In the genomic region with DNA sequence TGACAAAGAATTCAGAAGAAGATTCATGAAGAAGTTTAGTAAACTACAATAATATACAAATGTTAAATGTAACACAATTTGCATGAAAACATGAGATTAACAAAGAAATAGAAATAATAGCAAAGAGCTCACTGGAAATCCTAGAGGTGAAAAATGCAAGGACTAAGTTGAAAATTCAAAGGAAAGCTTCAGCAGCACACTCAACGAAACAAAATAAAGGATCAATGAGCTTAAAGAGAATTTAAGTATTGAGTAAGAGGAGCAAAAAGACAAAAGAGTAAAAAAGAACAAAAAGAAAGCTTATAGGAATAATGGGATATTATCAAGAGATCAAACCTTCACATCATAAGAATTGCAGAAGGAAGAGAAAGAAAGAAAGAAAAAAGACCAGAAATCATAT, we compare ENCODE assay signal across 23 cellular contexts.
DNase-seq lines count a peak whose midpoint lies in the region; ATAC-seq, FAIRE-seq and TF ChIP-seq lines count a peak whose summit lies in the region.
"Had no signal": no experiment of that assay in that cellular context is flagged by ENCODE, and none has a peak within 500 bp of the region (broad histone marks: within the 10 kb centered on the region; RNA-seq: fewer than 3 reads in every experiment).

No MANE protein-coding gene starts in this region.

- intact Hi-C loops in HCT116 (cut with micrococcal nuclease), result no loop called here
- intact Hi-C loops in K562 (cut with micrococcal nuclease), result no loop called here

- no peak overlapping the region for H3K27ac Mint-ChIP-seq in endodermal cell
- H3K27ac Mint-ChIP-seq in natural killer cell treated with Interleukin-12 subunit alpha and Interleukin-12 subunit beta and Interleukin-15 and Interleukin-18, amount 100 ng/mL, for 72 hours, result no peak overlapping the region
- H3K27ac Mint-ChIP-seq: CD14-positive monocyte; CD4-positive, alpha-beta memory T cell; CD4-positive, CD25-positive, alpha-beta regulatory T cell; CD8-positive, alpha-beta memory T cell had no signal

- no peaks in the 10 kb centered on the region for H3K36me3 Mint-ChIP-seq in endodermal cell (ENCODE audit: low read depth)
- peaks cover 7% of the 10 kb centered on the region for H3K36me3 Mint-ChIP-seq in natural killer cell treated with Interleukin-12 subunit alpha and Interleukin-12 subunit beta and Interleukin-15 and Interleukin-18, amount 100 ng/mL, for 72 hours
- H3K36me3 Mint-ChIP-seq: CD14-positive monocyte; CD4-positive, alpha-beta memory T cell; CD4-positive, CD25-positive, alpha-beta regulatory T cell had no signal

- DNase-seq in HCT116 (ENCODE audit: low read depth, low spot score), result no peak
- no peak for DNase-seq in K562 (ENCODE audit: extremely low read depth in 1 of 4, low spot score in 3 of 4)
- DNase-seq in endodermal cell, result no peak
- no peak for DNase-seq in stimulated activated CD4-positive, alpha-beta T cell treated with anti-CD3 and anti-CD28 coated beads, Interleukin-2, amount 100 ng/mL, for 24 hours
- DNase-seq in natural killer cell treated with Interleukin-12 subunit alpha and Interleukin-12 subunit beta and Interleukin-15 and Interleukin-18, amount 100 ng/mL, for 72 hours (ENCODE audit: low spot score), result no peak
- no peak for DNase-seq in D721Med (ENCODE audit: insufficient read length, low spot score)
- DNase-seq: 8988T; ACHN; BE2C; C1 segment of cervical spinal cord; CD4-positive, alpha-beta memory T cell; CD4-positive, CD25-positive, alpha-beta regulatory T cell; CD8-positive, alpha-beta memory T cell; COR-L47; DMS79 treated with DMSO at 0.1 percent for 48 hours; GF-D8 had no signal

- ATAC-seq in HCT116, result no peak
- no peak for ATAC-seq in K562
- no peak for ATAC-seq in natural killer cell treated with Interleukin-12 subunit alpha and Interleukin-12 subunit beta and Interleukin-15 and Interleukin-18, amount 100 ng/mL, for 72 hours

- H3K27me3 ChIP-seq in HCT116 (ENCODE audit: insufficient read depth, low read length) (no peaks in the 10 kb centered on the region), K562 (ENCODE audit: control insufficient read depth in 2 of 2, insufficient read depth in 2 of 2, low read length in 2 of 2) (no peaks in the 10 kb centered on the region), endodermal cell (ENCODE audit: control insufficient read depth, insufficient read depth, low read length, poor library complexity, severe bottlenecking) (no peaks in the 10 kb centered on the region)
- H3K27me3 ChIP-seq: BE2C, BLaER1 had no signal

- H4K20me1 ChIP-seq in HCT116 (ENCODE audit: insufficient read depth) (no peaks in the 10 kb centered on the region), K562 (replicated peaks; ENCODE audit: control insufficient read depth, insufficient read depth, low read length) (no peaks in the 10 kb centered on the region)
- H4K20me1 ChIP-seq: BLaER1 had no signal

- no peak for TF ChIP-seq CTCF in HCT116 (IDR thresholded peaks at IDR 0.05 in 2 of 3, conservative IDR thresholded peaks at IDR 0.05 in 1 of 3; ENCODE audit: borderline replicate concordance in 1 of 3, insufficient read depth in 1 of 3, low read depth in 2 of 3, low read length in 2 of 3)
- TF ChIP-seq CTCF in HEK293 (tag by site-specific recombination; IDR thresholded peaks at IDR 0.05), result no peak
- no peak for TF ChIP-seq CTCF in K562 (IDR thresholded peaks at IDR 0.05 in 2 of 3, conservative IDR thresholded peaks at IDR 0.05 in 1 of 3; ENCODE audit: insufficient read depth in 2 of 3, low read depth in 1 of 3, low read length in 3 of 3)
- TF ChIP-seq CTCF in endodermal cell (conservative IDR thresholded peaks at IDR 0.05), result no peak
- TF ChIP-seq CTCF in D721Med (IDR thresholded peaks at IDR 0.05; ENCODE audit: insufficient read depth, missing control alignments), result no peak

- H3K9me3 Mint-ChIP-seq in endodermal cell, result peaks cover 32% of the 10 kb centered on the region
- peaks cover 16% of the 10 kb centered on the region for H3K9me3 Mint-ChIP-seq in natural killer cell treated with Interleukin-12 subunit alpha and Interleukin-12 subunit beta and Interleukin-15 and Interleukin-18, amount 100 ng/mL, for 72 hours

- BruUV-seq in HCT116 (replicated peaks; lab: Mats Ljungman, UMichigan) (no TSS peak), K562 (replicated peaks; lab: Mats Ljungman, UMichigan) (no TSS peak)

- WGBS in K562 (ENCODE audit: insufficient coverage, low coverage, missing lambda C conversion rate), result 9% methylated on average over 1 of the region's 1 CpG
- 100% methylated on average over 1 of the region's 1 CpG for WGBS in endodermal cell (ENCODE audit: insufficient coverage in 1 of 2, insufficient read length in 1 of 2), 2 experiments

- in situ Hi-C loops in K562 (cut with MboI), result no loop called here

- TF ChIP-seq RAD21 in HCT116 (IDR thresholded peaks at IDR 0.05; ENCODE audit: low read depth), result no peak
- no peak for TF ChIP-seq RAD21 in K562 (CRISPR knock-in tag; conservative IDR thresholded peaks at IDR 0.05 in 1 of 2, IDR thresholded peaks at IDR 0.05 in 1 of 2)

- no peak overlapping the region for H3K9ac ChIP-seq in HCT116 (ENCODE audit: low read length)
- no peak overlapping the region for H3K9ac ChIP-seq in K562 (ENCODE audit: insufficient read depth in 1 of 2, low read depth in 2 of 2, low read length in 2 of 2)
- no peak overlapping the region for H3K9ac ChIP-seq in endodermal cell (ENCODE audit: extremely low read depth, low read length, poor library complexity, severe bottlenecking)
- H3K9ac ChIP-seq: BLaER1 had no signal

- CTCF ChIA-PET in HCT116 (lab: Charles Lee) (no interaction called here), HEK293 (lab: Yijun Ruan, JAX) (interaction anchor here (0.6 kb wide), 2 partner anchors 519 to 672 kb away, joined by 3 read pairs; no protein-coding TSS in a partner anchor), K562 (lab: Yijun Ruan, JAX; ENCODE audit: low intra/inter-chr PET ratio) (no interaction called here)

- H3K4me2 ChIP-seq in HCT116 (ENCODE audit: low read length) (no peak overlapping the region), K562 (ENCODE audit: insufficient read depth, low read length) (no peak overlapping the region)
- H3K4me2 ChIP-seq: BLaER1 had no signal

- FAIRE-seq in K562 (lab: Jason Lieb, UNC) (no peak), D721Med (lab: Jason Lieb, UNC) (no peak)
- FAIRE-seq: A204.1, G401.6, GM12891, GM19239 had no signal

- TF ChIP-seq POLR2A in HCT116 (IDR thresholded peaks at IDR 0.05; ENCODE audit: borderline replicate concordance, extremely low read depth, insufficient read depth, insufficient read length), result no peak
- no peak for TF ChIP-seq POLR2A in K562 (conservative IDR thresholded peaks at IDR 0.05)

- no peak overlapping the region for H3K4me3 Mint-ChIP-seq in endodermal cell
- no peak overlapping the region for H3K4me3 Mint-ChIP-seq in natural killer cell treated with Interleukin-12 subunit alpha and Interleukin-12 subunit beta and Interleukin-15 and Interleukin-18, amount 100 ng/mL, for 72 hours
- H3K4me3 Mint-ChIP-seq: CD14-positive monocyte; CD4-positive, alpha-beta memory T cell; CD4-positive, CD25-positive, alpha-beta regulatory T cell; CD8-positive, alpha-beta memory T cell had no signal

- RAD21 ChIA-PET in HCT116 (lab: Charles Lee; ENCODE audit: low non-redundant PET in 1 of 2, low total read pairs in 2 of 2, uncharacterized antibody in 2 of 2, unreplicated experiment in 2 of 2), result no interaction called here

- H3K36me3 ChIP-seq in HCT116 (ENCODE audit: control insufficient read depth in 1 of 2, insufficient read depth in 2 of 2, low read length in 2 of 2), result no peaks in the 10 kb centered on the region
- no peaks in the 10 kb centered on the region for H3K36me3 ChIP-seq in HEK293 (ENCODE audit: control insufficient read depth in 2 of 2, insufficient read depth in 1 of 2, low read length in 2 of 2)
- no peaks in the 10 kb centered on the region for H3K36me3 ChIP-seq in K562 (ENCODE audit: control insufficient read depth, insufficient read depth, low read length)
- no peaks in the 10 kb centered on the region for H3K36me3 ChIP-seq in endodermal cell (ENCODE audit: control insufficient read depth, insufficient read depth, low read length)
- H3K36me3 ChIP-seq: BE2C, BLaER1 had no signal

- TF ChIP-seq EP300 in K562 (IDR thresholded peaks at IDR 0.05; ENCODE audit: low read length), result no peak

- no peaks in the 10 kb centered on the region for H3K27me3 Mint-ChIP-seq in endodermal cell (ENCODE audit: insufficient read depth)
- no peaks in the 10 kb centered on the region for H3K27me3 Mint-ChIP-seq in natural killer cell treated with Interleukin-12 subunit alpha and Interleukin-12 subunit beta and Interleukin-15 and Interleukin-18, amount 100 ng/mL, for 72 hours
- H3K27me3 Mint-ChIP-seq: CD4-positive, alpha-beta memory T cell had no signal

- H3K27ac ChIP-seq in HCT116 (ENCODE audit: low read depth, low read length) (no peak overlapping the region), HEK293 (ENCODE audit: extremely low read depth, low read depth, low read length) (no peak overlapping the region), K562 (ENCODE audit: extremely low read depth, low read depth, low read length) (no peak overlapping the region), endodermal cell (ENCODE audit: low read depth, low read length) (no peak overlapping the region)
- H3K27ac ChIP-seq: BLaER1 had no signal

- no peaks in the 10 kb centered on the region for H3K9me1 ChIP-seq in K562 (ENCODE audit: control insufficient read depth, insufficient read depth, low read length)

- H3K4me1 Mint-ChIP-seq in endodermal cell, result peaks cover 16% of the 10 kb centered on the region
- H3K4me1 Mint-ChIP-seq in natural killer cell treated with Interleukin-12 subunit alpha and Interleukin-12 subunit beta and Interleukin-15 and Interleukin-18, amount 100 ng/mL, for 72 hours (ENCODE audit: low read depth in 2 of 2), result no peaks in the 10 kb centered on the region
- H3K4me1 Mint-ChIP-seq: CD14-positive monocyte; CD4-positive, alpha-beta memory T cell; CD4-positive, CD25-positive, alpha-beta regulatory T cell; CD8-positive, alpha-beta memory T cell had no signal

- H3K9me2 ChIP-seq in HCT116 (ENCODE audit: insufficient read depth), result no peaks in the 10 kb centered on the region

- H3K4me1 ChIP-seq in HCT116 (ENCODE audit: control insufficient read depth in 1 of 2, insufficient read depth in 2 of 2, low read length in 2 of 2) (no peaks in the 10 kb centered on the region), HEK293 (ENCODE audit: control insufficient read depth, insufficient read depth, low read length) (no peaks in the 10 kb centered on the region), K562 (replicated peaks in 1 of 2; ENCODE audit: control insufficient read depth in 2 of 2, insufficient read depth in 2 of 2, low read length in 2 of 2) (no peaks in the 10 kb centered on the region), endodermal cell (ENCODE audit: control insufficient read depth, insufficient read depth, low read length) (no peaks in the 10 kb centered on the region)
- H3K4me1 ChIP-seq: BE2C, BLaER1 had no signal

- H3K4me3 ChIP-seq in HCT116 (replicated peaks in 1 of 2; ENCODE audit: low read depth in 1 of 2, low read length in 2 of 2) (no peak overlapping the region), HEK293 (ENCODE audit: low read depth, low read length) (no peak overlapping the region), K562 (no peak overlapping the region), endodermal cell (ENCODE audit: low read length) (peak overlapping the region; percentile 52)
- H3K4me3 ChIP-seq: BLaER1 had no signal

- POLR2A ChIA-PET in HCT116 (lab: Charles Lee), result no interaction called here
- POLR2A ChIA-PET in HEK293 (lab: Yijun Ruan, JAX), result no interaction called here
- POLR2A ChIA-PET in K562 (lab: Yijun Ruan, JAX), result no interaction called here

- H2AFZ ChIP-seq in HCT116 (ENCODE audit: low read depth, low read length, poor library complexity, severe bottlenecking) (no peak overlapping the region), K562 (ENCODE audit: low read depth, low read length) (no peak overlapping the region)

- H3K79me2 ChIP-seq in HCT116 (ENCODE audit: insufficient read depth, low read length) (no peaks in the 10 kb centered on the region), K562 (ENCODE audit: control insufficient read depth, insufficient read depth, low read length) (no peaks in the 10 kb centered on the region)

- H3K9me3 ChIP-seq in HCT116 (ENCODE audit: control insufficient read depth in 1 of 2, insufficient read depth in 1 of 2, low read depth in 1 of 2, low read length in 2 of 2) (peaks cover 0 to 3% of the 10 kb centered on the region in 2 experiments; a peak in 1 of 4 replicates), HEK293 (ENCODE audit: control insufficient read depth, insufficient read depth, low read depth, low read length) (no peaks in the 10 kb centered on the region), K562 (replicated peaks; ENCODE audit: control insufficient read depth, insufficient read depth, low read depth, low read length) (no peaks in the 10 kb centered on the region; the same call in 1 of the 2 replicates), endodermal cell (ENCODE audit: control insufficient read depth, low read length) (peaks cover 46% of the 10 kb centered on the region)
- H3K9me3 ChIP-seq: BE2C had no signal
